Comparison of ENCODE assay signal across 30 cellular contexts in genomic region chr5:83417884-83418283, GRCh38.
"Had no signal": no experiment of that assay in that cellular context is flagged by ENCODE, and none has a peak within 500 bp of the region (broad histone marks: within the 10 kb centered on the region; RNA-seq: fewer than 3 reads in every experiment).

No MANE protein-coding gene starts in this region.

- H3K4me1 Mint-ChIP-seq: naive thymus-derived CD8-positive, alpha-beta T cell; nephron; stimulated activated naive B cell treated with anti-CD40 and anti-IgM and Interleukin-4, amounts not matched to agents 10 μg/mL and 1 μg/mL and 100 μg/mL, for 72 hours had no signal

- H3K27ac ChIP-seq: left lung, lower lobe of right lung, neural progenitor cell, neutrophil, ovary, prostate gland, skin epidermis, stomach, testis, thyroid gland, transverse colon, upper lobe of left lung, vagina had no signal

- H3K4me3 ChIP-seq: left lung, lower lobe of right lung, neural progenitor cell, ovary, prostate gland, skin epidermis, stomach, testis, thyroid gland, transverse colon, upper lobe of left lung, vagina had no signal

- H3K27me3 ChIP-seq: left lung, neural progenitor cell, ovary, stomach, testis, thyroid gland, transverse colon, upper lobe of left lung, vagina had no signal

- ATAC-seq: left colon; lower lobe of right lung; naive thymus-derived CD8-positive, alpha-beta T cell; right cardiac atrium; sciatic nerve; stimulated activated naive B cell treated with anti-CD40 and anti-IgM and Interleukin-4, amounts not matched to agents 10 μg/mL and 1 μg/mL and 100 μg/mL, for 72 hours; stimulated activated naive CD8-positive, alpha-beta T cell treated with anti-CD3 and anti-CD28 coated beads, Interleukin-15, Interleukin-2, amounts not matched to agents 100 U/mL and 50 U/mL, for 24 hours had no signal

- H3K4me3 Mint-ChIP-seq: naive thymus-derived CD8-positive, alpha-beta T cell; neural progenitor cell; stimulated activated naive B cell treated with anti-CD40 and anti-IgM and Interleukin-4, amounts not matched to agents 10 μg/mL and 1 μg/mL and 100 μg/mL, for 72 hours had no signal

- DNase-seq: kidney; left colon; left lung; lower lobe of right lung; mammary epithelial cell; mesenchymal stem cell; naive thymus-derived CD8-positive, alpha-beta T cell; occipital lobe; ovary; retina; right cardiac atrium; stimulated activated CD4-positive, alpha-beta T cell treated with anti-CD3 and anti-CD28 coated beads, Interleukin-12 subunit alpha, Interleukin-12 subunit beta, amount 100 ng/mL, for 4 hours; stimulated activated CD4-positive, alpha-beta T cell treated with anti-CD3 and anti-CD28 coated beads, Interleukin-15, amount 100 ng/mL, for 24 hours; stimulated activated CD4-positive, alpha-beta T cell treated with anti-CD3 and anti-CD28 coated beads, Interleukin-2, amount 100 ng/mL, for 24 hours; stimulated activated CD4-positive, alpha-beta T cell treated with anti-CD3 and anti-CD28 coated beads, Interleukin-4, amount 100 ng/mL, for 1 hour; stimulated activated naive B cell treated with anti-CD40 and anti-IgM and Interleukin-4, amounts not matched to agents 10 μg/mL and 1 μg/mL and 100 μg/mL, for 72 hours; stimulated activated naive CD8-positive, alpha-beta T cell treated with anti-CD3 and anti-CD28 coated beads, Interleukin-15, Interleukin-2, amounts not matched to agents 100 U/mL and 50 U/mL, for 24 hours; stomach; testis; thyroid gland; transverse colon; upper lobe of left lung had no signal

- H3K9me3 ChIP-seq: left lung, lower lobe of right lung, neutrophil, ovary, prostate gland, stomach, testis, thyroid gland, transverse colon, upper lobe of left lung, vagina had no signal

- H3K9ac ChIP-seq: neural progenitor cell had no signal

- H3K36me3 Mint-ChIP-seq: stimulated activated naive B cell treated with anti-CD40 and anti-IgM and Interleukin-4, amounts not matched to agents 10 μg/mL and 1 μg/mL and 100 μg/mL, for 72 hours had no signal

- H3K4me1 ChIP-seq: left lung, lower lobe of right lung, neural progenitor cell, prostate gland, testis, thyroid gland, transverse colon, upper lobe of left lung, vagina had no signal

- H3K36me3 ChIP-seq: left lung, lower lobe of right lung, neural progenitor cell, neutrophil, ovary, prostate gland, stomach, thyroid gland, transverse colon, upper lobe of left lung, vagina had no signal

- H3K27ac Mint-ChIP-seq: naive thymus-derived CD8-positive, alpha-beta T cell; stimulated activated naive B cell treated with anti-CD40 and anti-IgM and Interleukin-4, amounts not matched to agents 10 μg/mL and 1 μg/mL and 100 μg/mL, for 72 hours had no signal

- H3K27me3 Mint-ChIP-seq: stimulated activated naive B cell treated with anti-CD40 and anti-IgM and Interleukin-4, amounts not matched to agents 10 μg/mL and 1 μg/mL and 100 μg/mL, for 72 hours had no signal

- FAIRE-seq: islet of Langerhans, kidney had no signal

- H3K4me2 ChIP-seq: neural progenitor cell had no signal
